Comparison of ENCODE assay signal across 8 cellular contexts in genomic region chr1:93346472-93346991, GRCh38. TPM values are rescaled to one million over a fixed set of nuclear protein-coding genes. Genes with fewer than 3 reads are reported as not detected.
DNase-seq lines count a peak whose midpoint lies in the region; ATAC-seq and TF ChIP-seq lines count a peak whose summit lies in the region.

No MANE protein-coding gene starts in this region.

- no peaks in the 10 kb centered on the region for H3K27me3 Mint-ChIP-seq in CD4-positive, CD25-positive, alpha-beta regulatory T cell
- H3K27me3 Mint-ChIP-seq in activated naive CD8-positive, alpha-beta T cell treated with anti-CD3 and anti-CD28 coated beads, Interleukin-2, amount 10 ng/mL, durations not matched to agents 7 days and 5 days: no peaks in the 10 kb centered on the region

- H3K4me3 ChIP-seq in CD4-positive, CD25-positive, alpha-beta regulatory T cell (ENCODE audit: low read depth, low read length): peak overlapping the region; percentile 96
- peak overlapping the region; percentile 93 for H3K4me3 ChIP-seq in left ventricle myocardium inferior

- no peak for TF ChIP-seq CTCF in left ventricle myocardium inferior (IDR thresholded peaks at IDR 0.05; ENCODE audit: borderline replicate concordance)

- intact Hi-C loops in left ventricle myocardium inferior (cut with micrococcal nuclease): no loop called here
- intact Hi-C loops in sciatic nerve (cut with DNase I): no loop called here

- POLR2A ChIA-PET in activated naive CD8-positive, alpha-beta T cell treated with anti-CD3 and anti-CD28 coated beads, Interleukin-2, amount 10 ng/mL, durations not matched to agents 7 days and 5 days (lab: Charles Lee): interaction anchor here (1.8 to 2.5 kb wide), 5 partner anchors 10 to 533 kb away, joined by 6 to 29 read pairs (median 13); partner anchors contain the start of genes DIPK1A, DNTTIP2 and MTF2

- H3K36me3 ChIP-seq in CD4-positive, CD25-positive, alpha-beta regulatory T cell (ENCODE audit: control insufficient read depth, insufficient read depth, low read length): no peaks in the 10 kb centered on the region
- no peaks in the 10 kb centered on the region for H3K36me3 ChIP-seq in left ventricle myocardium inferior

- no peaks in the 10 kb centered on the region for H3K9me3 ChIP-seq in CD4-positive, CD25-positive, alpha-beta regulatory T cell (ENCODE audit: control insufficient read depth in 2 of 2, low read length in 2 of 2)
- H3K9me3 ChIP-seq in left ventricle myocardium inferior (replicated peaks): no peaks in the 10 kb centered on the region

- peaks cover 15 to 48% (median 35%) of the 10 kb centered on the region in 4 donors for H3K4me1 Mint-ChIP-seq in CD4-positive, CD25-positive, alpha-beta regulatory T cell
- peaks cover 25% of the 10 kb centered on the region for H3K4me1 Mint-ChIP-seq in activated naive CD8-positive, alpha-beta T cell treated with anti-CD3 and anti-CD28 coated beads, Interleukin-2, amount 10 ng/mL, durations not matched to agents 7 days and 5 days

- peaks cover 5% of the 10 kb centered on the region for H3K36me3 Mint-ChIP-seq in CD4-positive, CD25-positive, alpha-beta regulatory T cell
- H3K36me3 Mint-ChIP-seq in activated naive CD8-positive, alpha-beta T cell treated with anti-CD3 and anti-CD28 coated beads, Interleukin-2, amount 10 ng/mL, durations not matched to agents 7 days and 5 days: peaks cover 25% of the 10 kb centered on the region

- peak; percentile 30 to 61 (median 40) for DNase-seq in CD4-positive, CD25-positive, alpha-beta regulatory T cell
- peak; percentile 43 for DNase-seq in RPMI7951 (ENCODE audit: low read depth)
- no peak for DNase-seq in activated naive CD8-positive, alpha-beta T cell treated with anti-CD3 and anti-CD28 coated beads, Interleukin-2, amount 10 ng/mL, durations not matched to agents 7 days and 5 days
- DNase-seq in left ventricle myocardium inferior: no peak
- DNase-seq in renal cortical epithelial cell (ENCODE audit: low read depth): peak; percentile 32
- no peak for DNase-seq in sciatic nerve (ENCODE audit: low spot score)

- H3K9me3 Mint-ChIP-seq in CD4-positive, CD25-positive, alpha-beta regulatory T cell: no peaks in the 10 kb centered on the region
- no peaks in the 10 kb centered on the region for H3K9me3 Mint-ChIP-seq in activated naive CD8-positive, alpha-beta T cell treated with anti-CD3 and anti-CD28 coated beads, Interleukin-2, amount 10 ng/mL, durations not matched to agents 7 days and 5 days

- H3K27ac ChIP-seq in CD4-positive, CD25-positive, alpha-beta regulatory T cell (ENCODE audit: insufficient read depth, low read length, poor library complexity, severe bottlenecking): peak overlapping the region; percentile 95
- peak overlapping the region; percentile 96 for H3K27ac ChIP-seq in left ventricle myocardium inferior (replicated peaks)

- no peaks in the 10 kb centered on the region for H3K27me3 ChIP-seq in CD4-positive, CD25-positive, alpha-beta regulatory T cell (ENCODE audit: control insufficient read depth, insufficient read depth, low read length)
- H3K27me3 ChIP-seq in left ventricle myocardium inferior (ENCODE audit: low read depth): no peaks in the 10 kb centered on the region

- H3K4me1 ChIP-seq in CD4-positive, CD25-positive, alpha-beta regulatory T cell (ENCODE audit: control insufficient read depth, insufficient read depth, low read length, poor library complexity, severe bottlenecking): peaks cover 41% of the 10 kb centered on the region
- H3K4me1 ChIP-seq in left ventricle myocardium inferior: peaks cover 79% of the 10 kb centered on the region

- peak overlapping the region; percentile 97 to 99 (median 98) for H3K4me3 Mint-ChIP-seq in CD4-positive, CD25-positive, alpha-beta regulatory T cell
- peak overlapping the region; percentile 96 for H3K4me3 Mint-ChIP-seq in activated naive CD8-positive, alpha-beta T cell treated with anti-CD3 and anti-CD28 coated beads, Interleukin-2, amount 10 ng/mL, durations not matched to agents 7 days and 5 days

- peak in 1 of 2 donors; percentile 23 for ATAC-seq in CD4-positive, CD25-positive, alpha-beta regulatory T cell (ENCODE audit: low read depth in 2 of 2)
- peak; percentile 24 for ATAC-seq in GM18873 (IDR thresholded peaks at IDR 0.05; ENCODE audit: low FRiP score, unreplicated experiment)
- peak; percentile 20 for ATAC-seq in HG03108 (IDR thresholded peaks at IDR 0.05; ENCODE audit: unreplicated experiment)
- ATAC-seq in activated naive CD8-positive, alpha-beta T cell treated with anti-CD3 and anti-CD28 coated beads, Interleukin-2, amount 10 ng/mL, durations not matched to agents 7 days and 5 days (ENCODE audit: low read depth): peak; percentile 38
- no peak for ATAC-seq in sciatic nerve

- H3K27ac Mint-ChIP-seq in CD4-positive, CD25-positive, alpha-beta regulatory T cell: peak overlapping the region; percentile 97 to 99 (median 99)
- H3K27ac Mint-ChIP-seq in activated naive CD8-positive, alpha-beta T cell treated with anti-CD3 and anti-CD28 coated beads, Interleukin-2, amount 10 ng/mL, durations not matched to agents 7 days and 5 days: peak overlapping the region; percentile 96

RNA-seq across cellular contexts. Expression of gene DR1, which starts 0.8 kb away (rescaled TPM):
- total RNA-seq in CD4-positive, CD25-positive, alpha-beta regulatory T cell: 85.4 TPM
- polyA plus RNA-seq in CD4-positive, CD25-positive, alpha-beta regulatory T cell: 10 to 100 TPM; 69.5 to 83.5 (median 74.6) TPM
- 63.0 and 69.7 TPM in 2 replicates for total RNA-seq in RPMI7951 (2014; rRNA removed; shearing (Covaris generic))
- total RNA-seq in activated naive CD8-positive, alpha-beta T cell treated with anti-CD3 and anti-CD28 coated beads, Interleukin-2, amount 10 ng/mL, durations not matched to agents 7 days and 5 days: 10 to 100 TPM; 84.2 to 85.7 TPM
- total RNA-seq in left ventricle myocardium inferior (37.7 TPM), renal cortical epithelial cell (37.7 and 46.6 TPM in 2 replicates), sciatic nerve (38.7 TPM)

Comparison
In these comparisons a context has a peak if more than half of its experiments do, and no peak if none do; other contexts are left out.
1. DNase-seq: peak in CD4-positive, CD25-positive, alpha-beta regulatory T cell (3 of 3), RPMI7951 (single experiment) and renal cortical epithelial cell (single experiment); none in activated naive CD8-positive, alpha-beta T cell treated with anti-CD3 and anti-CD28 coated beads, Interleukin-2, amount 10 ng/mL, durations not matched to agents 7 days and 5 days (single experiment), left ventricle myocardium inferior (single experiment) and sciatic nerve (single experiment).